1 cellular context compared by ENCODE assay signal in genomic region chr19:47447470-47448359, GRCh38.
TF ChIP-seq lines count a peak whose summit lies in the region.

No MANE protein-coding gene starts in this region.

TF ChIP-seq in K562, 482 proteins besides CTCF, POLR2A, EP300 and RAD21 (continued from another document and continues in another):
- TF ChIP-seq, protein P1, sequence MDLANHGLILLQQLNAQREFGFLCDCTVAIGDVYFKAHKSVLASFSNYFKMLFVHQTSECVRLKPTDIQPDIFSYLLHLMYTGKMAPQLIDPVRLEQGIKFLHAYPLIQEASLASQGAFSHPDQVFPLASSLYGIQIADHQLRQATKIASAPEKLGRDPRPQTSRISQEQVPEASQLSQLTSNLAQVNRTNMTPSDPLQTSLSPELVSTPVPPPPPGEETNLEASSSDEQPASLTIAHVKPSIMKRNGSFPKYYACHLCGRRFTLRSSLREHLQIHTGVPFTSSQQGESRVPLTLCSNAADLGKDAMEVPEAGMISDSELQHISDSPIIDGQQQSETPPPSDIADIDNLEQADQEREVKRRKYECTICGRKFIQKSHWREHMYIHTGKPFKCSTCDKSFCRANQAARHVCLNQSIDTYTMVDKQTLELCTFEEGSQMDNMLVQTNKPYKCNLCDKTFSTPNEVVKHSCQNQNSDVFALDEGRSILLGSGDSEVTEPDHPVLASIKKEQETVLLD (IDR thresholded peaks at IDR 0.05) = no peak
- no peak; the same call in 1 of the 2 replicates for TF ChIP-seq NBN (IDR thresholded peaks at IDR 0.05; ENCODE audit: low read depth)
- TF ChIP-seq LCOR (CRISPR knock-in tag; IDR thresholded peaks at IDR 0.05) = no peak
- no peak for TF ChIP-seq ZNF699 (CRISPR knock-in tag; IDR thresholded peaks at IDR 0.05; ENCODE audit: insufficient replicate concordance)
- TF ChIP-seq, protein P2, sequence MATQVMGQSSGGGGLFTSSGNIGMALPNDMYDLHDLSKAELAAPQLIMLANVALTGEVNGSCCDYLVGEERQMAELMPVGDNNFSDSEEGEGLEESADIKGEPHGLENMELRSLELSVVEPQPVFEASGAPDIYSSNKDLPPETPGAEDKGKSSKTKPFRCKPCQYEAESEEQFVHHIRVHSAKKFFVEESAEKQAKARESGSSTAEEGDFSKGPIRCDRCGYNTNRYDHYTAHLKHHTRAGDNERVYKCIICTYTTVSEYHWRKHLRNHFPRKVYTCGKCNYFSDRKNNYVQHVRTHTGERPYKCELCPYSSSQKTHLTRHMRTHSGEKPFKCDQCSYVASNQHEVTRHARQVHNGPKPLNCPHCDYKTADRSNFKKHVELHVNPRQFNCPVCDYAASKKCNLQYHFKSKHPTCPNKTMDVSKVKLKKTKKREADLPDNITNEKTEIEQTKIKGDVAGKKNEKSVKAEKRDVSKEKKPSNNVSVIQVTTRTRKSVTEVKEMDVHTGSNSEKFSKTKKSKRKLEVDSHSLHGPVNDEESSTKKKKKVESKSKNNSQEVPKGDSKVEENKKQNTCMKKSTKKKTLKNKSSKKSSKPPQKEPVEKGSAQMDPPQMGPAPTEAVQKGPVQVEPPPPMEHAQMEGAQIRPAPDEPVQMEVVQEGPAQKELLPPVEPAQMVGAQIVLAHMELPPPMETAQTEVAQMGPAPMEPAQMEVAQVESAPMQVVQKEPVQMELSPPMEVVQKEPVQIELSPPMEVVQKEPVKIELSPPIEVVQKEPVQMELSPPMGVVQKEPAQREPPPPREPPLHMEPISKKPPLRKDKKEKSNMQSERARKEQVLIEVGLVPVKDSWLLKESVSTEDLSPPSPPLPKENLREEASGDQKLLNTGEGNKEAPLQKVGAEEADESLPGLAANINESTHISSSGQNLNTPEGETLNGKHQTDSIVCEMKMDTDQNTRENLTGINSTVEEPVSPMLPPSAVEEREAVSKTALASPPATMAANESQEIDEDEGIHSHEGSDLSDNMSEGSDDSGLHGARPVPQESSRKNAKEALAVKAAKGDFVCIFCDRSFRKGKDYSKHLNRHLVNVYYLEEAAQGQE (CRISPR knock-in tag; IDR thresholded peaks at IDR 0.05; ENCODE audit: low read depth) = no peak
- TF ChIP-seq NCOA1 (IDR thresholded peaks at IDR 0.05; ENCODE audit: low read depth) = no peak; the same call in 1 of the 2 replicates
- TF ChIP-seq HMG20A (CRISPR knock-in tag; conservative IDR thresholded peaks at IDR 0.05) = no peak
- peak; percentile 84; the same call in 1 of the 2 replicates for TF ChIP-seq E2F4 (CRISPR knock-in tag; IDR thresholded peaks at IDR 0.05; ENCODE audit: low read depth)
- peak; percentile 39 for TF ChIP-seq POLR2G (IDR thresholded peaks at IDR 0.05; ENCODE audit: low read depth, low read length)
- TF ChIP-seq SRSF9 (IDR thresholded peaks at IDR 0.05; ENCODE audit: borderline replicate concordance, low read depth, low read length) = no peak
- no peak for TF ChIP-seq CBFA2T2 (conservative IDR thresholded peaks at IDR 0.05)
- TF ChIP-seq STAT5A (IDR thresholded peaks at IDR 0.05; ENCODE audit: borderline replicate concordance, low read length) = no peak
- TF ChIP-seq, protein P3, sequence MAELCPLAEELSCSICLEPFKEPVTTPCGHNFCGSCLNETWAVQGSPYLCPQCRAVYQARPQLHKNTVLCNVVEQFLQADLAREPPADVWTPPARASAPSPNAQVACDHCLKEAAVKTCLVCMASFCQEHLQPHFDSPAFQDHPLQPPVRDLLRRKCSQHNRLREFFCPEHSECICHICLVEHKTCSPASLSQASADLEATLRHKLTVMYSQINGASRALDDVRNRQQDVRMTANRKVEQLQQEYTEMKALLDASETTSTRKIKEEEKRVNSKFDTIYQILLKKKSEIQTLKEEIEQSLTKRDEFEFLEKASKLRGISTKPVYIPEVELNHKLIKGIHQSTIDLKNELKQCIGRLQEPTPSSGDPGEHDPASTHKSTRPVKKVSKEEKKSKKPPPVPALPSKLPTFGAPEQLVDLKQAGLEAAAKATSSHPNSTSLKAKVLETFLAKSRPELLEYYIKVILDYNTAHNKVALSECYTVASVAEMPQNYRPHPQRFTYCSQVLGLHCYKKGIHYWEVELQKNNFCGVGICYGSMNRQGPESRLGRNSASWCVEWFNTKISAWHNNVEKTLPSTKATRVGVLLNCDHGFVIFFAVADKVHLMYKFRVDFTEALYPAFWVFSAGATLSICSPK (IDR thresholded peaks at IDR 0.05; ENCODE audit: borderline replicate concordance) = no peak
- peak; percentile 94 for TF ChIP-seq BHLHE40 (IDR thresholded peaks at IDR 0.05; ENCODE audit: low read length)
- TF ChIP-seq, protein P4, sequence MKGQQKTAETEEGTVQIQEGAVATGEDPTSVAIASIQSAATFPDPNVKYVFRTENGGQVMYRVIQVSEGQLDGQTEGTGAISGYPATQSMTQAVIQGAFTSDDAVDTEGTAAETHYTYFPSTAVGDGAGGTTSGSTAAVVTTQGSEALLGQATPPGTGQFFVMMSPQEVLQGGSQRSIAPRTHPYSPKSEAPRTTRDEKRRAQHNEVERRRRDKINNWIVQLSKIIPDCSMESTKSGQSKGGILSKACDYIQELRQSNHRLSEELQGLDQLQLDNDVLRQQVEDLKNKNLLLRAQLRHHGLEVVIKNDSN (CRISPR knock-in tag; IDR thresholded peaks at IDR 0.05) = peak; percentile 86
- no peak for TF ChIP-seq RFX7 (CRISPR knock-in tag; IDR thresholded peaks at IDR 0.05)
- peak; percentile 98 for TF ChIP-seq DACH1 (IDR thresholded peaks at IDR 0.05; ENCODE audit: partially characterized antibody)
- no peak; the same call in 1 of the 2 replicates for TF ChIP-seq ZNF407 (IDR thresholded peaks at IDR 0.05; ENCODE audit: low read depth)
- TF ChIP-seq, protein P5, sequence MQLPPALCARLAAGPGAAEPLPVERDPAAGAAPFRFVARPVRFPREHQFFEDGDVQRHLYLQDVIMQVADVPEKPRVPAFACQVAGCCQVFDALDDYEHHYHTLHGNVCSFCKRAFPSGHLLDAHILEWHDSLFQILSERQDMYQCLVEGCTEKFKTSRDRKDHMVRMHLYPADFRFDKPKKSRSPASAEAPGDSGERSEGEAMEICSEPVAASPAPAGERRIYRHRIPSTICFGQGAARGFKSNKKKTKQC (CRISPR knock-in tag; IDR thresholded peaks at IDR 0.05) = peak; percentile 94; the same call in 1 of the 2 replicates
- TF ChIP-seq C11orf30 (IDR thresholded peaks at IDR 0.05; ENCODE audit: low read depth) = no peak
- no peak for TF ChIP-seq PHB2 (IDR thresholded peaks at IDR 0.05; ENCODE audit: low read depth)
- TF ChIP-seq RBM34 (IDR thresholded peaks at IDR 0.05; ENCODE audit: borderline replicate concordance, insufficient read depth, low read length) = peak; percentile 93; the same call in 1 of the 2 replicates
- peak; percentile 91; the same call in 1 of the 2 replicates for TF ChIP-seq ATF6 (CRISPR knock-in tag; IDR thresholded peaks at IDR 0.05)
- TF ChIP-seq MNT (conservative IDR thresholded peaks at IDR 0.05) = peak; percentile 95
- no peak for TF ChIP-seq ZC3H11A (IDR thresholded peaks at IDR 0.05; ENCODE audit: low read depth, low read length)
- TF ChIP-seq JUND (IDR thresholded peaks at IDR 0.05; ENCODE audit: borderline replicate concordance, low read depth, low read length) = 0 out of 2 replicates have a peak, but pooled peaks have one; percentile 23
- no peak; the same call in 2 of the 3 replicates for TF ChIP-seq JUND (tag; IDR thresholded peaks at IDR 0.05; ENCODE audit: borderline replicate concordance, low read depth, low read length)
- TF ChIP-seq SRSF7 (optimal IDR thresholded peaks at IDR 0.05; ENCODE audit: low read depth, low read length) = no peak
- TF ChIP-seq MED1 (CRISPR knock-in tag; IDR thresholded peaks at IDR 0.05; ENCODE audit: borderline replicate concordance) = no peak
